ENCODE assay signal across 17 cellular contexts in the genomic region with DNA sequence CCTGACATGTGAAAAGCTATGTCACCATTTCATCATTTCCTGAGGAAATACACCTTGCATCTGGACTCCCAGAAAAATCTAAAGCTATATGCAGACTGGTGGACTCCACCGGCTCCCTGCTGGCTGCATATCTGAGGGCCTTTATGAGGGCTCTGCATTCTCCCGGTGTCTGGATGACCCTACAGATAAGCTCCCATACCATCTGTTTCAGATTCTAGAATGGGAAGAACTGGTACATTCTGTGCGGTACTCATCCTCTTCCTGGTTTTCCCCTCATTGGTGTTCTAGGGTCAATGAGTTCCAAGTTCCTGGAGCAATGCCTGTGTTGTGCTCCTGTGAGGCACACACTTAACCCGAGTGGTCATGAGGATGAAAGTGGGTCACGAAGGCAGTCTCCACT.
DNase-seq lines count a peak whose midpoint lies in the region; ATAC-seq, FAIRE-seq and TF ChIP-seq lines count a peak whose summit lies in the region.
"Had no signal": no experiment of that assay in that cellular context is flagged by ENCODE, and none has a peak within 500 bp of the region (broad histone marks: within the 10 kb centered on the region; RNA-seq: fewer than 3 reads in every experiment).

No MANE protein-coding gene starts in this region.

- FAIRE-seq in endothelial cell of umbilical vein (lab: Jason Lieb, UNC) = no peak

- no peak overlapping the region for H3K9ac ChIP-seq in endothelial cell of umbilical vein (replicated peaks; ENCODE audit: extremely low read depth, insufficient read depth, low read length)

- no peaks in the 10 kb centered on the region for H3K9me3 ChIP-seq in cardiac muscle cell (ENCODE audit: low read depth)
- H3K9me3 ChIP-seq in endothelial cell of umbilical vein (replicated peaks; ENCODE audit: control insufficient read depth, insufficient read depth, low read length) = no peaks in the 10 kb centered on the region
- H3K9me3 ChIP-seq in osteoblast (ENCODE audit: low read depth, low read length) = no peaks in the 10 kb centered on the region
- H3K9me3 ChIP-seq in tibial nerve = no peaks in the 10 kb centered on the region
- H3K9me3 ChIP-seq: psoas muscle had no signal

- no peak overlapping the region for H3K4me2 ChIP-seq in endothelial cell of umbilical vein (ENCODE audit: insufficient read depth, low read length)
- no peak overlapping the region for H3K4me2 ChIP-seq in osteoblast (ENCODE audit: insufficient read depth, low read length)

- TSS peak; percentile 17 for BruUV-seq in endothelial cell of umbilical vein (replicated peaks; lab: Mats Ljungman, UMichigan)

- DNase-seq in cardiac muscle cell (ENCODE audit: low read depth in 1 of 2, low spot score in 1 of 2) = no peak
- DNase-seq in Right ventricle myocardium inferior (ENCODE audit: missing footprints) = no peak
- DNase-seq in endothelial cell of umbilical vein (ENCODE audit: low read depth, low spot score) = no peak
- DNase-seq in osteoblast (ENCODE audit: insufficient read length, low spot score, missing footprints) = no peak
- no peak for DNase-seq in tibial nerve (ENCODE audit: low spot score in 2 of 2)
- DNase-seq in hippocampal formation (lab: John Stamatoyannopoulos, UW) = no peak
- DNase-seq: ACHN; activated CD4-positive, alpha-beta T cell treated with anti-CD3 and anti-CD28 coated beads, Interleukin-2, amount 10 ng/mL, durations not matched to agents 7 days and 5 days; activated naive CD8-positive, alpha-beta T cell treated with anti-CD3 and anti-CD28 coated beads, Interleukin-2, amount 50 U/mL, for 24 hours; dermis blood vessel endothelial cell; GDM1; NCI-H1048; psoas muscle; SHP77 treated with DMSO at 0.1 percent for 48 hours; stimulated activated CD4-positive, alpha-beta T cell treated with anti-CD3 and anti-CD28 coated beads, Interleukin-2, amount 100 ng/mL, for 24 hours had no signal

- ATAC-seq in Right ventricle myocardium inferior = no peak
- ATAC-seq in GM21423 (IDR thresholded peaks at IDR 0.05; ENCODE audit: unreplicated experiment) = no peak
- no peak for ATAC-seq in HG03442 (IDR thresholded peaks at IDR 0.05; ENCODE audit: unreplicated experiment)
- ATAC-seq: activated naive CD8-positive, alpha-beta T cell treated with anti-CD3 and anti-CD28 coated beads, Interleukin-2, amount 50 U/mL, for 24 hours; psoas muscle had no signal

- H3K27me3 ChIP-seq in cardiac muscle cell (no peaks in the 10 kb centered on the region), endothelial cell of umbilical vein (ENCODE audit: control insufficient read depth in 2 of 2, insufficient read depth in 2 of 2, low read length in 2 of 2) (no peaks in the 10 kb centered on the region), osteoblast (ENCODE audit: insufficient read depth, low read length) (no peaks in the 10 kb centered on the region), tibial nerve (no peaks in the 10 kb centered on the region)

- H4K20me1 ChIP-seq in endothelial cell of umbilical vein (replicated peaks; ENCODE audit: control insufficient read depth, extremely low read depth, insufficient read depth, low read length) (no peaks in the 10 kb centered on the region), osteoblast (ENCODE audit: insufficient read depth, low read length) (peaks cover 4% of the 10 kb centered on the region)

- H3K27ac ChIP-seq in cardiac muscle cell (peak overlapping the region; percentile 86), endothelial cell of umbilical vein (ENCODE audit: insufficient read depth, low read depth, low read length) (no peak overlapping the region), osteoblast (ENCODE audit: low read depth, low read length) (peak overlapping the region; percentile 65), tibial nerve (peak overlapping the region; percentile 15 to 93 (median 66))

- TF ChIP-seq CTCF in cardiac muscle cell (IDR thresholded peaks at IDR 0.05; ENCODE audit: low read depth, low read length) (no peak), endothelial cell of umbilical vein (IDR thresholded peaks at IDR 0.05; ENCODE audit: extremely low read depth in 1 of 2, insufficient read depth in 1 of 2, low read depth in 1 of 2, low read length in 2 of 2) (no peak), osteoblast (IDR thresholded peaks at IDR 0.05; ENCODE audit: extremely low read depth, low read depth, low read length) (no peak), tibial nerve (IDR thresholded peaks at IDR 0.05) (no peak)

- H3K4me1 ChIP-seq in cardiac muscle cell (ENCODE audit: low read depth) (peaks cover 34% of the 10 kb centered on the region), endothelial cell of umbilical vein (ENCODE audit: control insufficient read depth, extremely low read depth, insufficient read depth, low read length) (peaks cover 38% of the 10 kb centered on the region), osteoblast (ENCODE audit: insufficient read depth, low read length) (peaks cover 54% of the 10 kb centered on the region), tibial nerve (peaks cover 0 to 97% (median 63%) of the 10 kb centered on the region in 4 donors)

- no peaks in the 10 kb centered on the region for H3K36me3 ChIP-seq in cardiac muscle cell
- H3K36me3 ChIP-seq in endothelial cell of umbilical vein (ENCODE audit: control insufficient read depth in 2 of 2, extremely low read depth in 1 of 2, insufficient read depth in 2 of 2, low read length in 2 of 2) = peaks cover 0 to 7% of the 10 kb centered on the region in 2 experiments
- peaks cover 36% of the 10 kb centered on the region for H3K36me3 ChIP-seq in osteoblast (ENCODE audit: insufficient read depth, low read length)
- peaks cover 0 to 4% (median 0%) of the 10 kb centered on the region in 3 donors for H3K36me3 ChIP-seq in tibial nerve

- H2AFZ ChIP-seq in endothelial cell of umbilical vein (ENCODE audit: low read depth, low read length) (no peak overlapping the region), osteoblast (ENCODE audit: low read length) (no peak overlapping the region)

- peaks cover 28% of the 10 kb centered on the region for H3K79me2 ChIP-seq in endothelial cell of umbilical vein (ENCODE audit: control insufficient read depth, insufficient read depth, low read length)
- H3K79me2 ChIP-seq in osteoblast (ENCODE audit: insufficient read depth, low read length) = peaks cover 55% of the 10 kb centered on the region

- POLR2A ChIA-PET in endothelial cell of umbilical vein (lab: Charles Lee) = no interaction called here

- CTCF ChIA-PET in endothelial cell of umbilical vein (lab: Charles Lee) = interaction anchor here (0.9 to 3.5 kb wide), 14 partner anchors 9 to 134 kb away, joined by 3 to 48 read pairs (median 12); a partner anchor contains a TSS

- H3K9me1 ChIP-seq in endothelial cell of umbilical vein (replicated peaks; ENCODE audit: control insufficient read depth, extremely low read depth, insufficient read depth, low read length) = no peaks in the 10 kb centered on the region

- 35 to 57% methylated on average over 4 to 5 of the region's 5 CpGs for WGBS in tibial nerve, 2 donors

- H3K4me3 ChIP-seq in cardiac muscle cell (no peak overlapping the region), endothelial cell of umbilical vein (replicated peaks in 1 of 3; ENCODE audit: insufficient read depth in 1 of 3, low read depth in 1 of 3, low read length in 3 of 3) (no peak overlapping the region), osteoblast (ENCODE audit: insufficient read depth, low read length) (no peak overlapping the region), tibial nerve (no peak overlapping the region)
- H3K4me3 ChIP-seq: psoas muscle had no signal

- dilution Hi-C loops in endothelial cell of umbilical vein (cut with MboI; ENCODE audit: extremely low pct_ligation_motif_present, low sequenced_read_pairs) = no loop called here

- TF ChIP-seq EP300 in tibial nerve (IDR thresholded peaks at IDR 0.05) = peak in 1 of 2 donors; percentile 60

- intact Hi-C loops in Right ventricle myocardium inferior (cut with DNase I) = no loop called here
- intact Hi-C loops in endothelial cell of umbilical vein (cut with micrococcal nuclease) = loop anchor here (2.0 kb wide), 1 partner anchor 14 kb away; no protein-coding TSS in a partner anchor

- TF ChIP-seq POLR2A in endothelial cell of umbilical vein (IDR thresholded peaks at IDR 0.05; ENCODE audit: low read depth, low read length) (no peak), tibial nerve (IDR thresholded peaks at IDR 0.05) (no peak)

TF ChIP-seq in endothelial cell of umbilical vein, 7 proteins besides CTCF, POLR2A, EP300 and RAD21:
- TF ChIP-seq JUN (IDR thresholded peaks at IDR 0.05; ENCODE audit: borderline replicate concordance, insufficient read depth, insufficient read length, low read depth) = no peak
- TF ChIP-seq, protein P1, sequence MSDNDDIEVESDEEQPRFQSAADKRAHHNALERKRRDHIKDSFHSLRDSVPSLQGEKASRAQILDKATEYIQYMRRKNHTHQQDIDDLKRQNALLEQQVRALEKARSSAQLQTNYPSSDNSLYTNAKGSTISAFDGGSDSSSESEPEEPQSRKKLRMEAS (IDR thresholded peaks at IDR 0.05; ENCODE audit: insufficient read depth, insufficient read length) = no peak
- TF ChIP-seq EZH2 (IDR thresholded peaks at IDR 0.05; ENCODE audit: borderline replicate concordance, low read depth, low read length, severe bottlenecking) = no peak
- no peak for TF ChIP-seq FOS (IDR thresholded peaks at IDR 0.05; ENCODE audit: borderline replicate concordance, insufficient read depth, low read length)
- no peak for TF ChIP-seq GATA2 (IDR thresholded peaks at IDR 0.05; ENCODE audit: insufficient read depth, insufficient read length, low read depth, low read length)
- no peak for TF ChIP-seq POLR2AphosphoS5 (IDR thresholded peaks at IDR 0.05; ENCODE audit: insufficient read depth, low read depth, low read length)
- no peak for TF ChIP-seq MYC (IDR thresholded peaks at IDR 0.05; ENCODE audit: low read depth, low read length)
